ENCODE assay signal across 2 cellular contexts in the genomic region with DNA sequence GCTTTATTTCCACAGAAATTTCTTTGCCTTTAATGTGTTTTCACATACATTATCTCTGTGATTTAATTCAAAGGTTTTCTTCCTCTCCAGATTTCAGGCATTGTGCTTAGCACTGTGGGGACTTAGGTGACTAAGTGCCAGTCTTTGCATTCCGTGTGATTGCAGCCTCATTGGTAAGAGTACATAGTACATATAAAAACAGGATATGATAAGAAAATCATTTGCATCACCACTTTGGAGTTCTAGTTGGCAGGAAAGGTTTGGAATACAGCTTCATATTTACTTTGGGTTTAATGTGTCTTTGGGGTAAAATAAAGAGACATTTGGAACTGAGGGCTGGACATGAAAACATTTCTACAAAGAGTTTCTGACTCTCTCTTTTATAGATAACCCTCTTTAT.
A peak's percentile ranks its signal among the peaks of the same experiment; 100 is the strongest.
TF ChIP-seq lines count a peak whose summit lies in the region.

No MANE protein-coding gene starts in this region.

TF ChIP-seq in liver, 16 proteins besides CTCF, POLR2A, EP300 and RAD21:
- TF ChIP-seq SP1 (IDR thresholded peaks at IDR 0.05) = no peak
- no peak for TF ChIP-seq EGR1 (IDR thresholded peaks at IDR 0.05; ENCODE audit: low read depth in 2 of 2)
- TF ChIP-seq HNF4A (conservative IDR thresholded peaks at IDR 0.05) = peak; percentile 51 to 55
- TF ChIP-seq, protein P1, sequence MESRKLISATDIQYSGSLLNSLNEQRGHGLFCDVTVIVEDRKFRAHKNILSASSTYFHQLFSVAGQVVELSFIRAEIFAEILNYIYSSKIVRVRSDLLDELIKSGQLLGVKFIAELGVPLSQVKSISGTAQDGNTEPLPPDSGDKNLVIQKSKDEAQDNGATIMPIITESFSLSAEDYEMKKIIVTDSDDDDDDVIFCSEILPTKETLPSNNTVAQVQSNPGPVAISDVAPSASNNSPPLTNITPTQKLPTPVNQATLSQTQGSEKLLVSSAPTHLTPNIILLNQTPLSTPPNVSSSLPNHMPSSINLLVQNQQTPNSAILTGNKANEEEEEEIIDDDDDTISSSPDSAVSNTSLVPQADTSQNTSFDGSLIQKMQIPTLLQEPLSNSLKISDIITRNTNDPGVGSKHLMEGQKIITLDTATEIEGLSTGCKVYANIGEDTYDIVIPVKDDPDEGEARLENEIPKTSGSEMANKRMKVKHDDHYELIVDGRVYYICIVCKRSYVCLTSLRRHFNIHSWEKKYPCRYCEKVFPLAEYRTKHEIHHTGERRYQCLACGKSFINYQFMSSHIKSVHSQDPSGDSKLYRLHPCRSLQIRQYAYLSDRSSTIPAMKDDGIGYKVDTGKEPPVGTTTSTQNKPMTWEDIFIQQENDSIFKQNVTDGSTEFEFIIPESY (IDR thresholded peaks at IDR 0.05) = peak; percentile 15
- TF ChIP-seq, protein P2, sequence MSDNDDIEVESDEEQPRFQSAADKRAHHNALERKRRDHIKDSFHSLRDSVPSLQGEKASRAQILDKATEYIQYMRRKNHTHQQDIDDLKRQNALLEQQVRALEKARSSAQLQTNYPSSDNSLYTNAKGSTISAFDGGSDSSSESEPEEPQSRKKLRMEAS (IDR thresholded peaks at IDR 0.05) = no peak
- no peak for TF ChIP-seq NR2F2 (IDR thresholded peaks at IDR 0.05)
- no peak for TF ChIP-seq TAF1 (conservative IDR thresholded peaks at IDR 0.05)
- peak in 1 of 2 donors; percentile 39 for TF ChIP-seq JUND (IDR thresholded peaks at IDR 0.05)
- TF ChIP-seq HNF4G (IDR thresholded peaks at IDR 0.05) = no peak
- peak in 1 of 2 donors; percentile 33 for TF ChIP-seq RXRA (IDR thresholded peaks at IDR 0.05)
- TF ChIP-seq, protein P3, sequence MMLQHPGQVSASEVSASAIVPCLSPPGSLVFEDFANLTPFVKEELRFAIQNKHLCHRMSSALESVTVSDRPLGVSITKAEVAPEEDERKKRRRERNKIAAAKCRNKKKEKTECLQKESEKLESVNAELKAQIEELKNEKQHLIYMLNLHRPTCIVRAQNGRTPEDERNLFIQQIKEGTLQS (IDR thresholded peaks at IDR 0.05) = peak; percentile 16
- TF ChIP-seq, protein P4, sequence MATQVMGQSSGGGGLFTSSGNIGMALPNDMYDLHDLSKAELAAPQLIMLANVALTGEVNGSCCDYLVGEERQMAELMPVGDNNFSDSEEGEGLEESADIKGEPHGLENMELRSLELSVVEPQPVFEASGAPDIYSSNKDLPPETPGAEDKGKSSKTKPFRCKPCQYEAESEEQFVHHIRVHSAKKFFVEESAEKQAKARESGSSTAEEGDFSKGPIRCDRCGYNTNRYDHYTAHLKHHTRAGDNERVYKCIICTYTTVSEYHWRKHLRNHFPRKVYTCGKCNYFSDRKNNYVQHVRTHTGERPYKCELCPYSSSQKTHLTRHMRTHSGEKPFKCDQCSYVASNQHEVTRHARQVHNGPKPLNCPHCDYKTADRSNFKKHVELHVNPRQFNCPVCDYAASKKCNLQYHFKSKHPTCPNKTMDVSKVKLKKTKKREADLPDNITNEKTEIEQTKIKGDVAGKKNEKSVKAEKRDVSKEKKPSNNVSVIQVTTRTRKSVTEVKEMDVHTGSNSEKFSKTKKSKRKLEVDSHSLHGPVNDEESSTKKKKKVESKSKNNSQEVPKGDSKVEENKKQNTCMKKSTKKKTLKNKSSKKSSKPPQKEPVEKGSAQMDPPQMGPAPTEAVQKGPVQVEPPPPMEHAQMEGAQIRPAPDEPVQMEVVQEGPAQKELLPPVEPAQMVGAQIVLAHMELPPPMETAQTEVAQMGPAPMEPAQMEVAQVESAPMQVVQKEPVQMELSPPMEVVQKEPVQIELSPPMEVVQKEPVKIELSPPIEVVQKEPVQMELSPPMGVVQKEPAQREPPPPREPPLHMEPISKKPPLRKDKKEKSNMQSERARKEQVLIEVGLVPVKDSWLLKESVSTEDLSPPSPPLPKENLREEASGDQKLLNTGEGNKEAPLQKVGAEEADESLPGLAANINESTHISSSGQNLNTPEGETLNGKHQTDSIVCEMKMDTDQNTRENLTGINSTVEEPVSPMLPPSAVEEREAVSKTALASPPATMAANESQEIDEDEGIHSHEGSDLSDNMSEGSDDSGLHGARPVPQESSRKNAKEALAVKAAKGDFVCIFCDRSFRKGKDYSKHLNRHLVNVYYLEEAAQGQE (IDR thresholded peaks at IDR 0.05) = no peak
- TF ChIP-seq FOXA2 (IDR thresholded peaks at IDR 0.05) = peak; percentile 69
- TF ChIP-seq GABPA (IDR thresholded peaks at IDR 0.05 in 1 of 2, conservative IDR thresholded peaks at IDR 0.05 in 1 of 2) = peak in 1 of 2 donors; percentile 22
- peak; percentile 29 for TF ChIP-seq FOXA1 (IDR thresholded peaks at IDR 0.05)
- no peak for TF ChIP-seq YY1 (IDR thresholded peaks at IDR 0.05)

TF ChIP-seq in HepG2, 621 proteins besides CTCF, POLR2A, EP300 and RAD21:
- TF ChIP-seq RBAK (CRISPR knock-in tag; IDR thresholded peaks at IDR 0.05) = no peak
- TF ChIP-seq, protein P5, sequence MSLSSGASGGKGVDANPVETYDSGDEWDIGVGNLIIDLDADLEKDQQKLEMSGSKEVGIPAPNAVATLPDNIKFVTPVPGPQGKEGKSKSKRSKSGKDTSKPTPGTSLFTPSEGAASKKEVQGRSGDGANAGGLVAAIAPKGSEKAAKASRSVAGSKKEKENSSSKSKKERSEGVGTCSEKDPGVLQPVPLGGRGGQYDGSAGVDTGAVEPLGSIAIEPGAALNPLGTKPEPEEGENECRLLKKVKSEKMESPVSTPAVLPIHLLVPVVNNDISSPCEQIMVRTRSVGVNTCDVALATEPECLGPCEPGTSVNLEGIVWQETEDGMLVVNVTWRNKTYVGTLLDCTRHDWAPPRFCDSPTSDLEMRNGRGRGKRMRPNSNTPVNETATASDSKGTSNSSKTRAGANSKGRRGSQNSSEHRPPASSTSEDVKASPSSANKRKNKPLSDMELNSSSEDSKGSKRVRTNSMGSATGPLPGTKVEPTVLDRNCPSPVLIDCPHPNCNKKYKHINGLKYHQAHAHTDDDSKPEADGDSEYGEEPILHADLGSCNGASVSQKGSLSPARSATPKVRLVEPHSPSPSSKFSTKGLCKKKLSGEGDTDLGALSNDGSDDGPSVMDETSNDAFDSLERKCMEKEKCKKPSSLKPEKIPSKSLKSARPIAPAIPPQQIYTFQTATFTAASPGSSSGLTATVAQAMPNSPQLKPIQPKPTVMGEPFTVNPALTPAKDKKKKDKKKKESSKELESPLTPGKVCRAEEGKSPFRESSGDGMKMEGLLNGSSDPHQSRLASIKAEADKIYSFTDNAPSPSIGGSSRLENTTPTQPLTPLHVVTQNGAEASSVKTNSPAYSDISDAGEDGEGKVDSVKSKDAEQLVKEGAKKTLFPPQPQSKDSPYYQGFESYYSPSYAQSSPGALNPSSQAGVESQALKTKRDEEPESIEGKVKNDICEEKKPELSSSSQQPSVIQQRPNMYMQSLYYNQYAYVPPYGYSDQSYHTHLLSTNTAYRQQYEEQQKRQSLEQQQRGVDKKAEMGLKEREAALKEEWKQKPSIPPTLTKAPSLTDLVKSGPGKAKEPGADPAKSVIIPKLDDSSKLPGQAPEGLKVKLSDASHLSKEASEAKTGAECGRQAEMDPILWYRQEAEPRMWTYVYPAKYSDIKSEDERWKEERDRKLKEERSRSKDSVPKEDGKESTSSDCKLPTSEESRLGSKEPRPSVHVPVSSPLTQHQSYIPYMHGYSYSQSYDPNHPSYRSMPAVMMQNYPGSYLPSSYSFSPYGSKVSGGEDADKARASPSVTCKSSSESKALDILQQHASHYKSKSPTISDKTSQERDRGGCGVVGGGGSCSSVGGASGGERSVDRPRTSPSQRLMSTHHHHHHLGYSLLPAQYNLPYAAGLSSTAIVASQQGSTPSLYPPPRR (CRISPR knock-in tag; IDR thresholded peaks at IDR 0.05; ENCODE audit: borderline replicate concordance) = no peak
- TF ChIP-seq, protein P6, sequence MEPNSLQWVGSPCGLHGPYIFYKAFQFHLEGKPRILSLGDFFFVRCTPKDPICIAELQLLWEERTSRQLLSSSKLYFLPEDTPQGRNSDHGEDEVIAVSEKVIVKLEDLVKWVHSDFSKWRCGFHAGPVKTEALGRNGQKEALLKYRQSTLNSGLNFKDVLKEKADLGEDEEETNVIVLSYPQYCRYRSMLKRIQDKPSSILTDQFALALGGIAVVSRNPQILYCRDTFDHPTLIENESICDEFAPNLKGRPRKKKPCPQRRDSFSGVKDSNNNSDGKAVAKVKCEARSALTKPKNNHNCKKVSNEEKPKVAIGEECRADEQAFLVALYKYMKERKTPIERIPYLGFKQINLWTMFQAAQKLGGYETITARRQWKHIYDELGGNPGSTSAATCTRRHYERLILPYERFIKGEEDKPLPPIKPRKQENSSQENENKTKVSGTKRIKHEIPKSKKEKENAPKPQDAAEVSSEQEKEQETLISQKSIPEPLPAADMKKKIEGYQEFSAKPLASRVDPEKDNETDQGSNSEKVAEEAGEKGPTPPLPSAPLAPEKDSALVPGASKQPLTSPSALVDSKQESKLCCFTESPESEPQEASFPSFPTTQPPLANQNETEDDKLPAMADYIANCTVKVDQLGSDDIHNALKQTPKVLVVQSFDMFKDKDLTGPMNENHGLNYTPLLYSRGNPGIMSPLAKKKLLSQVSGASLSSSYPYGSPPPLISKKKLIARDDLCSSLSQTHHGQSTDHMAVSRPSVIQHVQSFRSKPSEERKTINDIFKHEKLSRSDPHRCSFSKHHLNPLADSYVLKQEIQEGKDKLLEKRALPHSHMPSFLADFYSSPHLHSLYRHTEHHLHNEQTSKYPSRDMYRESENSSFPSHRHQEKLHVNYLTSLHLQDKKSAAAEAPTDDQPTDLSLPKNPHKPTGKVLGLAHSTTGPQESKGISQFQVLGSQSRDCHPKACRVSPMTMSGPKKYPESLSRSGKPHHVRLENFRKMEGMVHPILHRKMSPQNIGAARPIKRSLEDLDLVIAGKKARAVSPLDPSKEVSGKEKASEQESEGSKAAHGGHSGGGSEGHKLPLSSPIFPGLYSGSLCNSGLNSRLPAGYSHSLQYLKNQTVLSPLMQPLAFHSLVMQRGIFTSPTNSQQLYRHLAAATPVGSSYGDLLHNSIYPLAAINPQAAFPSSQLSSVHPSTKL (CRISPR knock-in tag; IDR thresholded peaks at IDR 0.05) = no peak
- no peak for TF ChIP-seq ZNF556 (CRISPR knock-in tag; IDR thresholded peaks at IDR 0.05; ENCODE audit: borderline replicate concordance)
- TF ChIP-seq, protein P7, sequence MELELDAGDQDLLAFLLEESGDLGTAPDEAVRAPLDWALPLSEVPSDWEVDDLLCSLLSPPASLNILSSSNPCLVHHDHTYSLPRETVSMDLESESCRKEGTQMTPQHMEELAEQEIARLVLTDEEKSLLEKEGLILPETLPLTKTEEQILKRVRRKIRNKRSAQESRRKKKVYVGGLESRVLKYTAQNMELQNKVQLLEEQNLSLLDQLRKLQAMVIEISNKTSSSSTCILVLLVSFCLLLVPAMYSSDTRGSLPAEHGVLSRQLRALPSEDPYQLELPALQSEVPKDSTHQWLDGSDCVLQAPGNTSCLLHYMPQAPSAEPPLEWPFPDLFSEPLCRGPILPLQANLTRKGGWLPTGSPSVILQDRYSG (CRISPR knock-in tag; IDR thresholded peaks at IDR 0.05) = no peak
- TF ChIP-seq, protein P8, sequence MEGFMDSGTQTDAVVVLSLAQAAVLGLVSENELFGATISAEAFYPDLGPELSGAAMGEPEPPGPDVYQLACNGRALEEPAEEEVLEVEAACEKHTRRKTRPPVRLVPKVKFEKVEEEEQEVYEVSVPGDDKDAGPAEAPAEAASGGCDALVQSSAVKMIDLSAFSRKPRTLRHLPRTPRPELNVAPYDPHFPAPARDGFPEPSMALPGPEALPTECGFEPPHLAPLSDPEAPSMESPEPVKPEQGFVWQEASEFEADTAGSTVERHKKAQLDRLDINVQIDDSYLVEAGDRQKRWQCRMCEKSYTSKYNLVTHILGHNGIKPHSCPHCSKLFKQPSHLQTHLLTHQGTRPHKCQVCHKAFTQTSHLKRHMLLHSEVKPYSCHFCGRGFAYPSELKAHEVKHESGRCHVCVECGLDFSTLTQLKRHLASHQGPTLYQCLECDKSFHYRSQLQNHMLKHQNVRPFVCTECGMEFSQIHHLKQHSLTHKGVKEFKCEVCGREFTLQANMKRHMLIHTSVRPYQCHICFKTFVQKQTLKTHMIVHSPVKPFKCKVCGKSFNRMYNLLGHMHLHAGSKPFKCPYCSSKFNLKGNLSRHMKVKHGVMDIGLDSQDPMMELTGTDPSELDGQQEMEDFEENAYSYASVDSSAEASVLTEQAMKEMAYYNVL (CRISPR knock-in tag; IDR thresholded peaks at IDR 0.05; ENCODE audit: borderline replicate concordance) = no peak
- TF ChIP-seq HCFC1 (IDR thresholded peaks at IDR 0.05; ENCODE audit: low read depth, low read length) = no peak
- TF ChIP-seq, protein P9, sequence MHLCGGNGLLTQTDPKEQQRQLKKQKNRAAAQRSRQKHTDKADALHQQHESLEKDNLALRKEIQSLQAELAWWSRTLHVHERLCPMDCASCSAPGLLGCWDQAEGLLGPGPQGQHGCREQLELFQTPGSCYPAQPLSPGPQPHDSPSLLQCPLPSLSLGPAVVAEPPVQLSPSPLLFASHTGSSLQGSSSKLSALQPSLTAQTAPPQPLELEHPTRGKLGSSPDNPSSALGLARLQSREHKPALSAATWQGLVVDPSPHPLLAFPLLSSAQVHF (CRISPR knock-in tag; IDR thresholded peaks at IDR 0.05) = no peak
- no peak for TF ChIP-seq ZNF343 (CRISPR knock-in tag; IDR thresholded peaks at IDR 0.05)
- no peak for TF ChIP-seq ZNF660 (CRISPR knock-in tag; IDR thresholded peaks at IDR 0.05; ENCODE audit: borderline replicate concordance, low read depth)
- TF ChIP-seq KMT2A (CRISPR knock-in tag; IDR thresholded peaks at IDR 0.05) = no peak
- no peak for TF ChIP-seq ZNF737 (CRISPR knock-in tag; IDR thresholded peaks at IDR 0.05; ENCODE audit: borderline replicate concordance)
- TF ChIP-seq, protein P10, sequence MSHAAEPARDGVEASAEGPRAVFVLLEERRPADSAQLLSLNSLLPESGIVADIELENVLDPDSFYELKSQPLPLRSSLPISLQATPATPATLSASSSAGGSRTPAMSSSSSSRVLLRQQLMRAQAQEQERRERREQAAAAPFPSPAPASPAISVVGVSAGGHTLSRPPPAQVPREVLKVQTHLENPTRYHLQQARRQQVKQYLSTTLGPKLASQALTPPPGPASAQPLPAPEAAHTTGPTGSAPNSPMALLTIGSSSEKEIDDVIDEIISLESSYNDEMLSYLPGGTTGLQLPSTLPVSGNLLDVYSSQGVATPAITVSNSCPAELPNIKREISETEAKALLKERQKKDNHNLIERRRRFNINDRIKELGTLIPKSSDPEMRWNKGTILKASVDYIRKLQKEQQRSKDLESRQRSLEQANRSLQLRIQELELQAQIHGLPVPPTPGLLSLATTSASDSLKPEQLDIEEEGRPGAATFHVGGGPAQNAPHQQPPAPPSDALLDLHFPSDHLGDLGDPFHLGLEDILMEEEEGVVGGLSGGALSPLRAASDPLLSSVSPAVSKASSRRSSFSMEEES (CRISPR knock-in tag; IDR thresholded peaks at IDR 0.05) = no peak
